Comparison of ENCODE assay signal across 1 cellular context in the genomic region with DNA sequence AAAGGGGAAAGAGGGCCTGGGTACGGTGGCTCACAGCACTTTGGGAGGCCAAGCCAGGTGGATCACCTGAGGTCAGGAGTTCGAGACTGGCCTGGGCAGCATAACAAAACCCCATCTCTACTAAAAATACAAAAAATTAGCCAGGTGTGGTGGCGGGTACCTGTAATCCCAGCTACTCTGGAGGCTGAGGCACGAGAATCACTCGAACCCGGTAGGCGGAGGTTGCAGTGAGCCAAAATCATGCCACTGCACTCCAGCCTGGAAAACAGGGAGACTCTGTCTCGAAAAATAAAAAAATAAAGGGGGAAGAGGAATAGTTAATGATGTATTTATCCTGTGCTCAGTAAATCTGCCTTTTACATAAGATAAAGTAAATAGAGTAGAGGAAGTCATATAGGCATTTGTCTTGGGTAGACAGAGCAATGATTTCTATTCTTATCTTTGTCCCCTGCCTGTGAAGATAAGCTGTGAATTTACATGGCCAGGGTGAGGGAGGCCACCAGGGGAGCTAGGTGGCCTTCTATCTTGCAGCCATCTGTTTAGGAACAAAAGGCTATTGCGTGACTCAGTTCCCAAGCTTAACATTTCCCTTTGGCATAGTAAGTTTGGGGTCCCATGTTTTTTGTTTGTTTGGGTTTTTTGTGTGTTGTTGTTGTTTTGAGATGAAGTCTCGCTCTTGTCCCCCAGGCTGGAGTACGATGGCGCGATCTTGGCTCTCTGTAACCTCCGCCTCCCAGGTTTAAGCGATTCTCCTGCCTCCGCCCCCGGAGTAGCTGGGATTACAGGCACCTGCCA.
A peak's percentile ranks its signal among the peaks of the same experiment; 100 is the strongest.
TF ChIP-seq lines count a peak whose summit lies in the region.

No MANE protein-coding gene starts in this region.

TF ChIP-seq in K562, 482 proteins besides CTCF, POLR2A, EP300 and RAD21 (continued from another document):
- TF ChIP-seq ZNF274 (IDR thresholded peaks at IDR 0.05; ENCODE audit: borderline replicate concordance, low read depth, low read length) = no peak
- 0 out of 2 replicates have a peak, but pooled peaks have one; percentile 27 for TF ChIP-seq ZNF134 (CRISPR knock-in tag; conservative IDR thresholded peaks at IDR 0.05)
- TF ChIP-seq CREM (IDR thresholded peaks at IDR 0.05; ENCODE audit: low read depth) = peak; percentile 62
- TF ChIP-seq, protein P1, sequence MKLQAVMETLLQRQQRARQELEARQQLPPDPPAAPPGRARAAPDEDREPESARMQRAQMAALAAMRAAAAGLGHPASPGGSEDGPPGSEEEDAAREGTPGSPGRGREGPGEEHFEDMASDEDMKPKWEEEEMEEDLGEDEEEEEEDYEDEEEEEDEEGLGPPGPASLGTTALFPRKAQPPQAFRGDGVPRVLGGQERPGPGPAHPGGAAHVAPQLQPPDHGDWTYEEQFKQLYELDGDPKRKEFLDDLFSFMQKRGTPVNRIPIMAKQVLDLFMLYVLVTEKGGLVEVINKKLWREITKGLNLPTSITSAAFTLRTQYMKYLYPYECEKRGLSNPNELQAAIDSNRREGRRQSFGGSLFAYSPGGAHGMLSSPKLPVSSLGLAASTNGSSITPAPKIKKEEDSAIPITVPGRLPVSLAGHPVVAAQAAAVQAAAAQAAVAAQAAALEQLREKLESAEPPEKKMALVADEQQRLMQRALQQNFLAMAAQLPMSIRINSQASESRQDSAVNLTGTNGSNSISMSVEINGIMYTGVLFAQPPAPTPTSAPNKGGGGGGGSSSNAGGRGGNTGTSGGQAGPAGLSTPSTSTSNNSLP (IDR thresholded peaks at IDR 0.05; ENCODE audit: borderline replicate concordance, low read depth, low read length) = no peak
- no peak for TF ChIP-seq SRSF1 (IDR thresholded peaks at IDR 0.05; ENCODE audit: low read depth, low read length)
- 0 out of 2 replicates have a peak, but pooled peaks have one; percentile 18 for TF ChIP-seq PHB2 (IDR thresholded peaks at IDR 0.05; ENCODE audit: low read depth)
- no peak for TF ChIP-seq CBX5 (IDR thresholded peaks at IDR 0.05; ENCODE audit: borderline replicate concordance, low read depth)
- no peak for TF ChIP-seq HDAC8 (tag; IDR thresholded peaks at IDR 0.05)
- peak; percentile 92 for TF ChIP-seq SMARCA4 (IDR thresholded peaks at IDR 0.05)
- TF ChIP-seq, protein P2, sequence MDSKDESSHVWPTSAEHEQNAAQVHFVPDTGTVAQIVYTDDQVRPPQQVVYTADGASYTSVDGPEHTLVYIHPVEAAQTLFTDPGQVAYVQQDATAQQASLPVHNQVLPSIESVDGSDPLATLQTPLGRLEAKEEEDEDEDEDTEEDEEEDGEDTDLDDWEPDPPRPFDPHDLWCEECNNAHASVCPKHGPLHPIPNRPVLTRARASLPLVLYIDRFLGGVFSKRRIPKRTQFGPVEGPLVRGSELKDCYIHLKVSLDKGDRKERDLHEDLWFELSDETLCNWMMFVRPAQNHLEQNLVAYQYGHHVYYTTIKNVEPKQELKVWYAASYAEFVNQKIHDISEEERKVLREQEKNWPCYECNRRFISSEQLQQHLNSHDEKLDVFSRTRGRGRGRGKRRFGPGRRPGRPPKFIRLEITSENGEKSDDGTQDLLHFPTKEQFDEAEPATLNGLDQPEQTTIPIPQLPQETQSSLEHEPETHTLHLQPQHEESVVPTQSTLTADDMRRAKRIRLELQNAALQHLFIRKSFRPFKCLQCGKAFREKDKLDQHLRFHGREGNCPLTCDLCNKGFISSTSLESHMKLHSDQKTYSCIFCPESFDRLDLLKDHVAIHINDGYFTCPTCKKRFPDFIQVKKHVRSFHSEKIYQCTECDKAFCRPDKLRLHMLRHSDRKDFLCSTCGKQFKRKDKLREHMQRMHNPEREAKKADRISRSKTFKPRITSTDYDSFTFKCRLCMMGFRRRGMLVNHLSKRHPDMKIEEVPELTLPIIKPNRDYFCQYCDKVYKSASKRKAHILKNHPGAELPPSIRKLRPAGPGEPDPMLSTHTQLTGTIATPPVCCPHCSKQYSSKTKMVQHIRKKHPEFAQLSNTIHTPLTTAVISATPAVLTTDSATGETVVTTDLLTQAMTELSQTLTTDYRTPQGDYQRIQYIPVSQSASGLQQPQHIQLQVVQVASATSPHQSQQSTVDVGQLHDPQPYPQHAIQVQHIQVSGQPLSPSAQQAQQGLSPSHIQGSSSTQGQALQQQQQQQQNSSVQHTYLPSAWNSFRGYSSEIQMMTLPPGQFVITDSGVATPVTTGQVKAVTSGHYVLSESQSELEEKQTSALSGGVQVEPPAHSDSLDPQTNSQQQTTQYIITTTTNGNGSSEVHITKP (IDR thresholded peaks at IDR 0.05; ENCODE audit: partially characterized antibody) = peak; percentile 90
- TF ChIP-seq, protein P3, sequence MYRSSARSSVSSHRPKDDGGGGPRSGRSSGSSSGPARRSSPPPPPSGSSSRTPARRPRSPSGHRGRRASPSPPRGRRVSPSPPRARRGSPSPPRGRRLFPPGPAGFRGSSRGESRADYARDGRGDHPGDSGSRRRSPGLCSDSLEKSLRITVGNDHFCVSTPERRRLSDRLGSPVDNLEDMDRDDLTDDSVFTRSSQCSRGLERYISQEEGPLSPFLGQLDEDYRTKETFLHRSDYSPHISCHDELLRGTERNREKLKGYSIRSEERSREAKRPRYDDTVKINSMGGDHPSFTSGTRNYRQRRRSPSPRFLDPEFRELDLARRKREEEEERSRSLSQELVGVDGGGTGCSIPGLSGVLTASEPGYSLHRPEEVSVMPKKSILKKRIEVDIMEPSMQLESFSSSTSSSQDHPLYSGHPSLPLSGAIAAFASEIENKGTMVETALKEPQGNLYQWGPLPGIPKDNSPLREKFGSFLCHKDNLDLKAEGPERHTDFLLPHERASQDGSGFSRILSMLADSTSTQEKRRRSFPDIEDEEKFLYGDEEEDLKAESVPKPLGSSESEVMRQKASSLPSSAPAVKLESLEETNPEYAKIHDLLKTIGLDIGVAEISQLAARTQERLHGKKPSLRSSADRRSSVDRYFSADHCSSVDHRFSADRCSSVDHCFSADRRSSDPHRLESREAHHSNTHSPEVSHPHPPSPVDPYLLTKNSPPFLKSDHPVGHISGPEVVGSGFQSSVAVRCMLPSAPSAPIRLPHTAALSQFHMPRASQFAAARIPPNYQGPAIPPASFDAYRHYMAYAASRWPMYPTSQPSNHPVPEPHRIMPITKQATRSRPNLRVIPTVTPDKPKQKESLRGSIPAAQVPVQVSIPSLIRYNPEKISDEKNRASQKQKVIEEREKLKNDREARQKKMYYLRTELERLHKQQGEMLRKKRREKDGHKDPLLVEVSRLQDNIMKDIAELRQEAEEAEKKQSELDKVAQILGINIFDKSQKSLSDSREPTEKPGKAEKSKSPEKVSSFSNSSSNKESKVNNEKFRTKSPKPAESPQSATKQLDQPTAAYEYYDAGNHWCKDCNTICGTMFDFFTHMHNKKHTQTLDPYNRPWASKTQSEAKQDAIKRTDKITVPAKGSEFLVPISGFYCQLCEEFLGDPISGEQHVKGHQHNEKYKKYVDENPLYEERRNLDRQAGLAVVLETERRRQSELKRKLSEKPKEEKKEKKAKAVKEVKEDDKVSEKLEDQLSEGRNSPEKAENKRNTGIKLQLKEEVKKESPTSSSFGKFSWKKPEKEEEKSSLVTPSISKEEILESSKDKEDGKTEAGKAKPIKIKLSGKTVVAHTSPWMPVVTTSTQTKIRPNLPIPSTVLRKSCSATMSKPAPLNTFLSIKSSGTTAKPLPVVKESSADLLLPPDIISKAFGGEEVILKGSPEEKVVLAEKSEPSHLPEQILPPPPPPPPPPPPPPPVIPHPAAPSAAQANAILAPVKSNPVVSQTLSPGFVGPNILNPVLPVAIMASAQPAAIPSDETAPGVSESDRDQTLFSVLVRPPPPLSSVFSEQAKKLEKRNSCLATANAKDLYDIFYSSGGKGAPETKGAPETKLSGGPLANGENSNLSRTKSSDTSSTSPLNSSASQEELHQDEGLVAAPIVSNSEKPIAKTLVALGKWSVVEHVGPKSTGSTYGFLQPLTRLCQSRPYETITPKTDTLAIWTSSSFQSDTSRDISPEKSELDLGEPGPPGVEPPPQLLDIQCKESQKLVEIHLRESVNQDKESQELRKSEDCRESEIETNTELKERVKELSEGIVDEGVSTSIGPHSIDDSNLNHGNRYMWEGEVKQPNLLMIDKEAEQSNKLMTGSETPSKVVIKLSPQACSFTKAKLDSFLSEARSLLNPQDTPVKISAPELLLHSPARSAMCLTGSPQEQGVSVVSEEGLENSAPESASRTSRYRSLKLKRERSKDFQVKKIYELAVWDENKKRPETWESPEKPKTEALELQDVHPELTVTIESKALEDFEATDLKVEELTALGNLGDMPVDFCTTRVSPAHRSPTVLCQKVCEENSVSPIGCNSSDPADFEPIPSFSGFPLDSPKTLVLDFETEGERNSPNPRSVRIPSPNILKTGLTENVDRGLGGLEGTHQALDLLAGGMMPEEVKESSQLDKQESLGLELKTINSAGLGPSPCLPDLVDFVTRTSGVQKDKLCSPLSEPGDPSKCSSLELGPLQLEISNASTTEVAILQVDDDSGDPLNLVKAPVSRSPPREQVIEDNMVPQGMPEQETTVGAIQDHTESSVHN (IDR thresholded peaks at IDR 0.05; ENCODE audit: borderline replicate concordance in 1 of 2, low read depth in 1 of 2) = no peak
- no peak for TF ChIP-seq DMBX1 (CRISPR knock-in tag; IDR thresholded peaks at IDR 0.05; ENCODE audit: borderline replicate concordance)
